Comparison of ENCODE assay signal across 1 cellular context in the genomic region with DNA sequence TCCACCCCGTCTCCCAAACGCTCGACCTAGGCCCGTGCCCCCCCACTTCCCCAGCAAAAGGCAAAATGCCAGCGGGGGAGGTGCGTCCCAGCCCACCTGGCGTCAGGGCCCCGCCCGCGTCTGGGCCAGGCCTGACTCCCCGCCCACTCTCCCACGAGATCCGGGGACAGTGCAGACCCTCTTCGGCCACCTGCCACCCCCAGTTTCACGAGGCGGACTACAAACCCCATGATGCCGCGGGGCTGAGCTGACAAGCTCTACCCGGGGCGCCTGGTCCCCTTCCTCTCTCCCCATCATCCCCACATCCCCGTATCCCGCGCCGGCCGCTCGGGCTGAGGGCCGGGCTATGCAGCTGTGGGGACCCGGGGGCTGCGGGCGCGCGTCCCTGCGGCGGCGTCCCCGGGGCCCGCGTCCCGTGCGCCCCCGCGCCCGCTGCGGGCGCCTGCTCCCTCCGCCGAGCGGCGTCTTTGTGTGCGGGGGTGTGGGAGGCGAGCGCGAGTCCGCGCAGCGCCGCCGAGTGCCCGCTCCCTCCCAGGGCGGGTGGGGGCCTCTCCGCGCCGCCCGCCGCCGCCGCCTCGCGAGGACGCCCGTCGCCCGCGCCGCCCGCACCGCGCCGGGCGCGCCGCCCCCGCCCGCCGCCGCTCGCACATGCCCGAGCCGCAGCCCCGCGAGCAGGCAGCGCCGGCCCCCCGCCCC.
TF ChIP-seq lines count a peak whose summit lies in the region.

TSS of gene ANKRD13B (plus strand) at position 283 of the 696 bp plus-strand sequence. CDS start 490 bp downstream, outside the sequence.

TF ChIP-seq in GM12878, 131 proteins besides CTCF, POLR2A, EP300 and RAD21 (continued from another document):
- no peak for TF ChIP-seq ZBTB11 (CRISPR knock-in tag; IDR thresholded peaks at IDR 0.05)
- 0 out of 2 replicates have a peak, but pooled peaks have one; percentile 37 for TF ChIP-seq BACH1 (IDR thresholded peaks at IDR 0.05; ENCODE audit: borderline replicate concordance)
- no peak for TF ChIP-seq ZZZ3 (IDR thresholded peaks at IDR 0.05; ENCODE audit: control insufficient read depth, insufficient read length, low read depth)
- TF ChIP-seq NR2F1 (conservative IDR thresholded peaks at IDR 0.05), result 0 out of 2 replicates have a peak, but pooled peaks have one; percentile 9
- TF ChIP-seq, protein P1, sequence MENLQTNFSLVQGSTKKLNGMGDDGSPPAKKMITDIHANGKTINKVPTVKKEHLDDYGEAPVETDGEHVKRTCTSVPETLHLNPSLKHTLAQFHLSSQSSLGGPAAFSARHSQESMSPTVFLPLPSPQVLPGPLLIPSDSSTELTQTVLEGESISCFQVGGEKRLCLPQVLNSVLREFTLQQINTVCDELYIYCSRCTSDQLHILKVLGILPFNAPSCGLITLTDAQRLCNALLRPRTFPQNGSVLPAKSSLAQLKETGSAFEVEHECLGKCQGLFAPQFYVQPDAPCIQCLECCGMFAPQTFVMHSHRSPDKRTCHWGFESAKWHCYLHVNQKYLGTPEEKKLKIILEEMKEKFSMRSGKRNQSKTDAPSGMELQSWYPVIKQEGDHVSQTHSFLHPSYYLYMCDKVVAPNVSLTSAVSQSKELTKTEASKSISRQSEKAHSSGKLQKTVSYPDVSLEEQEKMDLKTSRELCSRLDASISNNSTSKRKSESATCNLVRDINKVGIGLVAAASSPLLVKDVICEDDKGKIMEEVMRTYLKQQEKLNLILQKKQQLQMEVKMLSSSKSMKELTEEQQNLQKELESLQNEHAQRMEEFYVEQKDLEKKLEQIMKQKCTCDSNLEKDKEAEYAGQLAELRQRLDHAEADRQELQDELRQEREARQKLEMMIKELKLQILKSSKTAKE (IDR thresholded peaks at IDR 0.05; ENCODE audit: low read depth, poor library complexity, severe bottlenecking), result no peak
- TF ChIP-seq KDM1A (IDR thresholded peaks at IDR 0.05; ENCODE audit: borderline replicate concordance), result no peak
- TF ChIP-seq HDAC2 (IDR thresholded peaks at IDR 0.05), result no peak
- TF ChIP-seq, protein P2, sequence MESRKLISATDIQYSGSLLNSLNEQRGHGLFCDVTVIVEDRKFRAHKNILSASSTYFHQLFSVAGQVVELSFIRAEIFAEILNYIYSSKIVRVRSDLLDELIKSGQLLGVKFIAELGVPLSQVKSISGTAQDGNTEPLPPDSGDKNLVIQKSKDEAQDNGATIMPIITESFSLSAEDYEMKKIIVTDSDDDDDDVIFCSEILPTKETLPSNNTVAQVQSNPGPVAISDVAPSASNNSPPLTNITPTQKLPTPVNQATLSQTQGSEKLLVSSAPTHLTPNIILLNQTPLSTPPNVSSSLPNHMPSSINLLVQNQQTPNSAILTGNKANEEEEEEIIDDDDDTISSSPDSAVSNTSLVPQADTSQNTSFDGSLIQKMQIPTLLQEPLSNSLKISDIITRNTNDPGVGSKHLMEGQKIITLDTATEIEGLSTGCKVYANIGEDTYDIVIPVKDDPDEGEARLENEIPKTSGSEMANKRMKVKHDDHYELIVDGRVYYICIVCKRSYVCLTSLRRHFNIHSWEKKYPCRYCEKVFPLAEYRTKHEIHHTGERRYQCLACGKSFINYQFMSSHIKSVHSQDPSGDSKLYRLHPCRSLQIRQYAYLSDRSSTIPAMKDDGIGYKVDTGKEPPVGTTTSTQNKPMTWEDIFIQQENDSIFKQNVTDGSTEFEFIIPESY (IDR thresholded peaks at IDR 0.05), result no peak
- TF ChIP-seq TARDBP (IDR thresholded peaks at IDR 0.05; ENCODE audit: borderline replicate concordance), result no peak
- peak; percentile 78 for TF ChIP-seq HCFC1 (IDR thresholded peaks at IDR 0.05; ENCODE audit: low read length)
- no peak for TF ChIP-seq FOXM1 (IDR thresholded peaks at IDR 0.05; ENCODE audit: low read depth, low read length)
- peak; percentile 73 for TF ChIP-seq SIX5 (IDR thresholded peaks at IDR 0.05; ENCODE audit: low read depth, low read length, severe bottlenecking)
TF ChIP-seq in GM12878: peak in this region for 11.
